ENCODE assay signal across 10 cellular contexts in the genomic region with DNA sequence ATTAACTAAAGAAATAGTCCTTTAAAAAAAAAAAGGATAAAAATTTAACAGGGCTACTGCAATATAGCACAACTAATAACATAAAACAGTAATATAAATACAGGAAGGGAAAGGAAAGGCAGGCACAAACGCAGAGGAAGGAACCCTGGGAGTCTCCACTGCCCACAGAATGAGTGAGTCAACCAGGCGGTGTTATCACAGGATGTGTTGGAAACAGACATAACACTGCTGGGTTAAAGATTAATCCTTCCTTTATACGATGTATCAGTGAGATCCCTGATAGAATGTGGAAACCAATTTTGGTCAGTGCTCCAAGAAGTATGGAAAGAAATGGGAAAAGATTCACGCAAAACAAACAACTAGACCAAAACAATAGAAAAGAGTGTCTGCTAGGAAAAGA. TPM values are rescaled to one million over a fixed set of nuclear protein-coding genes. Genes with fewer than 3 reads are reported as not detected.
DNase-seq lines count a peak whose midpoint lies in the region; ATAC-seq, FAIRE-seq and TF ChIP-seq lines count a peak whose summit lies in the region.
"Had no signal": no experiment of that assay in that cellular context is flagged by ENCODE, and none has a peak within 500 bp of the region (broad histone marks: within the 10 kb centered on the region; RNA-seq: fewer than 3 reads in every experiment).

No MANE protein-coding gene starts in this region.

- H2AFZ ChIP-seq in keratinocyte (ENCODE audit: control insufficient read depth, low read length), result no peak overlapping the region

- H3K27me3 ChIP-seq in keratinocyte (ENCODE audit: control insufficient read depth, extremely low read depth, insufficient read depth, low read length) (no peaks in the 10 kb centered on the region), upper lobe of left lung (no peaks in the 10 kb centered on the region), psoas muscle (ENCODE audit: insufficient read depth in 3 of 3, low read length in 2 of 3) (no peaks in the 10 kb centered on the region), sigmoid colon (no peaks in the 10 kb centered on the region)

- H3K4me1 ChIP-seq in keratinocyte (ENCODE audit: control insufficient read depth, extremely low read depth, insufficient read depth, low read length) (peaks cover 32% of the 10 kb centered on the region), upper lobe of left lung (peaks cover 16 to 27% (median 24%) of the 10 kb centered on the region in 4 donors), psoas muscle (peaks cover 10% of the 10 kb centered on the region), sigmoid colon (peaks cover 0 to 30% (median 28%) of the 10 kb centered on the region in 4 donors)

- peak; percentile 88 for FAIRE-seq in keratinocyte (lab: Jason Lieb, UNC)
- FAIRE-seq: A204.1 had no signal

- ATAC-seq in upper lobe of left lung (ENCODE audit: low FRiP score in 2 of 2) (peak in 1 of 2 donors; percentile 63), psoas muscle (no peak), left ventricle myocardium superior (no peak)
- ATAC-seq: activated naive CD4-positive, alpha-beta T cell treated with anti-CD3 and anti-CD28 coated beads, Interleukin-2, amount 50 U/mL, for 72 hours had no signal

- no peak overlapping the region for H3K4me3 ChIP-seq in keratinocyte (ENCODE audit: control insufficient read depth in 2 of 3, extremely low read depth in 1 of 3, insufficient read depth in 2 of 3, low read depth in 1 of 3, low read length in 3 of 3)
- H3K4me3 ChIP-seq in upper lobe of left lung, result no peak overlapping the region
- no peak overlapping the region for H3K4me3 ChIP-seq in psoas muscle
- no peak overlapping the region for H3K4me3 ChIP-seq in sigmoid colon

- no peaks in the 10 kb centered on the region for H3K9me1 ChIP-seq in keratinocyte (ENCODE audit: control insufficient read depth, extremely low read depth, insufficient read depth, low read length)

- H3K79me2 ChIP-seq in keratinocyte (ENCODE audit: control insufficient read depth, insufficient read depth, low read length), result peaks cover 48% of the 10 kb centered on the region

- dilution Hi-C loops in keratinocyte (cut with MboI; ENCODE audit: extremely low pct_ligation_motif_present, low sequenced_read_pairs), result no loop called here

- TF ChIP-seq EP300 in upper lobe of left lung (IDR thresholded peaks at IDR 0.05) (no peak), sigmoid colon (IDR thresholded peaks at IDR 0.05) (no peak)

- H3K36me3 ChIP-seq in keratinocyte (ENCODE audit: control insufficient read depth in 2 of 2, extremely low read depth in 1 of 2, insufficient read depth in 2 of 2, low read length in 2 of 2) (peaks cover 3 to 22% of the 10 kb centered on the region in 2 experiments), upper lobe of left lung (peaks cover 0 to 5% (median 0%) of the 10 kb centered on the region in 4 donors), psoas muscle (ENCODE audit: insufficient read depth in 1 of 2, low read depth in 1 of 2) (peaks cover 0 to 3% of the 10 kb centered on the region in 2 donors), sigmoid colon (peaks cover 0 to 9% (median 3%) of the 10 kb centered on the region in 4 donors)

- peak overlapping the region; percentile 69 for H3K27ac ChIP-seq in keratinocyte (ENCODE audit: control insufficient read depth, insufficient read depth, low read length)
- H3K27ac ChIP-seq in upper lobe of left lung, result peak overlapping the region in 3 of 4 donors; percentile 37 to 63 (median 44)
- no peak overlapping the region for H3K27ac ChIP-seq in psoas muscle
- H3K27ac ChIP-seq in sigmoid colon, result peak overlapping the region in 2 of 4 donors; percentile 17 to 45

- H3K9me3 ChIP-seq in keratinocyte (ENCODE audit: control insufficient read depth, low read depth, low read length) (no peaks in the 10 kb centered on the region), upper lobe of left lung (no peaks in the 10 kb centered on the region), psoas muscle (no peaks in the 10 kb centered on the region), sigmoid colon (no peaks in the 10 kb centered on the region)

- TF ChIP-seq POLR2A in upper lobe of left lung (IDR thresholded peaks at IDR 0.05), result no peak
- no peak for TF ChIP-seq POLR2A in sigmoid colon (IDR thresholded peaks at IDR 0.05)

- no peak for TF ChIP-seq CTCF in keratinocyte (optimal IDR thresholded peaks at IDR 0.05 in 1 of 3, IDR thresholded peaks at IDR 0.05 in 1 of 3, conservative IDR thresholded peaks at IDR 0.05 in 1 of 3; ENCODE audit: extremely low read depth in 1 of 3, insufficient read depth in 2 of 3, low read length in 3 of 3)
- no peak for TF ChIP-seq CTCF in upper lobe of left lung (IDR thresholded peaks at IDR 0.05)
- TF ChIP-seq CTCF in psoas muscle (IDR thresholded peaks at IDR 0.05), result no peak
- no peak for TF ChIP-seq CTCF in sigmoid colon (IDR thresholded peaks at IDR 0.05)

- DNase-seq in SIG-M5 treated with dmso at 0.1 percent for 504 hours (lab: John Stamatoyannopoulos, UW; ENCODE audit: unreplicated experiment) (peak; percentile 11), SIG-M5 (lab: John Stamatoyannopoulos, UW) (no peak), amniotic epithelial cell (ENCODE audit: low read depth) (peak; percentile 93), keratinocyte (ENCODE audit: low read depth, low spot score) (no peak), upper lobe of left lung (peak in 1 of 2 donors; percentile 38), psoas muscle (no peak), left ventricle myocardium superior (no peak), sigmoid colon (no peak)

- 42 to 48% methylated on average over 4 of the region's 4 CpGs for WGBS in upper lobe of left lung, 2 donors
- WGBS in psoas muscle, 3 donors, result 63 to 78% (median 73%) methylated on average over 4 of the region's 4 CpGs
- WGBS in sigmoid colon, 2 donors, result 21 to 55% methylated on average over 4 of the region's 4 CpGs

- no peaks in the 10 kb centered on the region for H4K20me1 ChIP-seq in keratinocyte (ENCODE audit: control insufficient read depth, extremely low read depth, insufficient read depth, low read length)

- no peak overlapping the region for H3K9ac ChIP-seq in keratinocyte (ENCODE audit: control insufficient read depth, extremely low read depth, insufficient read depth, low read length)

- intact Hi-C loops in psoas muscle (cut with DNase I), result no loop called here
- intact Hi-C loops in left ventricle myocardium superior (cut with micrococcal nuclease), result no loop called here
- intact Hi-C loops in sigmoid colon (cut with DNase I), result no loop called here

- peak overlapping the region; percentile 4 for H3K4me2 ChIP-seq in keratinocyte (ENCODE audit: control insufficient read depth, extremely low read depth, insufficient read depth, low read depth, low read length)

RNA-seq across cellular contexts. Expression of a gene that starts 47.9 kb away (rescaled TPM):
- polyA plus RNA-seq in keratinocyte (40.4 to 54.2 TPM (median 50.8 TPM) in 3 replicates), psoas muscle (1 to 10 TPM in 2 of 3 donors, under 1 TPM in 1; 0.96 to 2.8 (median 1.6) TPM), sigmoid colon (1 to 10 TPM; 4.2 to 6.2 (median 5.3) TPM)
- polyA plus RNA-seq in keratinocyte (2011; ENCODE audit: low read depth), result 6.6 TPM
- 25.0 and 52.1 TPM in 2 replicates for polyA plus RNA-seq in keratinocyte (2011; cell fraction: cytosol; rRNA removed)
- 75.5 and 92.1 TPM in 2 replicates for polyA plus RNA-seq in keratinocyte (2011; cell fraction: nucleus; rRNA removed)
- polyA plus RNA-seq in keratinocyte (2012; ENCODE audit: low replicate concordance), result 9.7 and 34.8 TPM in 2 replicates
- 16.1 to 84.1 TPM (median 45.5 TPM) in 3 replicates for polyA minus RNA-seq in keratinocyte
- polyA minus RNA-seq in keratinocyte (2011; cell fraction: cytosol; rRNA and poly(A)+ RNA removed), result 58.5 TPM
- 60.4 and 108 TPM in 2 replicates for polyA minus RNA-seq in keratinocyte (2011; cell fraction: nucleus; rRNA and poly(A)+ RNA removed)
- total RNA-seq in upper lobe of left lung (10 to 100 TPM; 14.7 to 36.1 (median 20.2) TPM), psoas muscle (1 to 10 TPM; 2.5 to 7.1 (median 4.4) TPM), left ventricle myocardium superior (23.5 TPM), sigmoid colon (10 to 100 TPM; 40.2 to 56.6 (median 50.4) TPM)

RNA-seq across cellular contexts. Expression of a gene that starts 48.2 kb away (rescaled TPM):
- polyA plus RNA-seq in keratinocyte (106 to 183 TPM (median 169 TPM) in 3 replicates), psoas muscle (10 to 100 TPM; 31.6 to 83.2 (median 33.9) TPM), sigmoid colon (10 to 100 TPM; 19.9 to 32.3 (median 20.4) TPM)
- polyA plus RNA-seq in keratinocyte (2011; ENCODE audit: low read depth), result 123 TPM
- 78.2 and 178 TPM in 2 replicates for polyA plus RNA-seq in keratinocyte (2011; cell fraction: cytosol; rRNA removed)
- 163 and 205 TPM in 2 replicates for polyA plus RNA-seq in keratinocyte (2011; cell fraction: nucleus; rRNA removed)
- polyA plus RNA-seq in keratinocyte (2012; ENCODE audit: low replicate concordance), result 35.9 and 70.7 TPM in 2 replicates
- polyA minus RNA-seq in keratinocyte, result 32.8 to 160 TPM (median 127 TPM) in 3 replicates
- polyA minus RNA-seq in keratinocyte (2011; cell fraction: cytosol; rRNA and poly(A)+ RNA removed), result 69.1 TPM
- polyA minus RNA-seq in keratinocyte (2011; cell fraction: nucleus; rRNA and poly(A)+ RNA removed), result 104 and 211 TPM in 2 replicates
- total RNA-seq in upper lobe of left lung (100 to 1,000 TPM in 1 of 6 donors, 10 to 100 TPM in 5; 29.6 to 119 (median 69.5) TPM), psoas muscle (100 to 1,000 TPM in 2 of 4 donors, 10 to 100 TPM in 2; 74.4 to 121 (median 95.3) TPM), left ventricle myocardium superior (59.0 TPM), sigmoid colon (100 to 1,000 TPM in 1 of 4 donors, 10 to 100 TPM in 3; 82.8 to 114 (median 90.5) TPM)

Comparison
In these comparisons a context has a peak if more than half of its experiments do, and no peak if none do; other contexts are left out.
1. DNase-seq: peak in SIG-M5 treated with dmso at 0.1 percent for 504 hours (single experiment) and amniotic epithelial cell (single experiment); none in SIG-M5 (single experiment), keratinocyte (single experiment), psoas muscle (0 of 2), left ventricle myocardium superior (single experiment) and sigmoid colon (single experiment).